16 cellular contexts compared by ENCODE assay signal in the genomic region with DNA sequence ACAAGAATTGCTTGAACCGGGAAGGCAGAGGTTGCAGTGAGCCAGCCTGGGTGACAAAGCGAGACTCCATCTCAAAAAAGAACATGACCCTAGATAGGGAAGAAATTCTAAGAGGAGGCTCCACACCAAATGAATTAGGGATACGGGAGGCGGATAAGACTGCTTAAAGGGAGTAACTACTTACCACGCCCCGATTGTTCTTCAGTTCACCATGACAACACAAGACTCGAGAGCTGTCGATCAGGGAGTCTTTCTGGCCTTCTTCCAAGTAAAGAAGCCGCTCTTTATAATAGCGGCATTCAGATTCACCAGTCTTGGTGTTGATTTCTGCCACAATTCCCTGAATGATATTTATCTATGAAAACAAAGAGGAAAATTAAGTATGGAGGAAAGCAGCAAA.
"Had no signal": no experiment of that assay in that cellular context is flagged by ENCODE, and none has a peak within 500 bp of the region (broad histone marks: within the 10 kb centered on the region; RNA-seq: fewer than 3 reads in every experiment).

No MANE protein-coding gene starts in this region.

- H3K27me3 ChIP-seq: foreskin keratinocyte, suprapubic skin had no signal

- H3K9me3 Mint-ChIP-seq: activated T-cell treated with anti-CD3 and anti-CD28 coated beads, Interleukin-2, amount 50 U/mL, for 4 hours; dendritic cell treated with granulocyte-macrophage colony-stimulating factor and Interleukin-4, amounts not matched to agents 40 ng/mL and 50 ng/mL, for 4 days; nephron progenitor cell; stimulated activated naive CD8-positive, alpha-beta T cell treated with anti-CD3 and anti-CD28 coated beads, Interleukin-15, Interleukin-2, amounts not matched to agents 100 ng/mL and 50 ng/mL, for 24 hours had no signal

- H3K4me1 ChIP-seq: foreskin keratinocyte, psoas muscle, suprapubic skin had no signal

- H3K4me3 Mint-ChIP-seq: activated T-cell treated with anti-CD3 and anti-CD28 coated beads, Interleukin-2, amount 50 U/mL, for 4 hours; dendritic cell treated with granulocyte-macrophage colony-stimulating factor and Interleukin-4, amounts not matched to agents 40 ng/mL and 50 ng/mL, for 4 days; nephron progenitor cell; stimulated activated naive CD8-positive, alpha-beta T cell treated with anti-CD3 and anti-CD28 coated beads, Interleukin-15, Interleukin-2, amounts not matched to agents 100 ng/mL and 50 ng/mL, for 24 hours had no signal

- H3K27ac ChIP-seq: foreskin keratinocyte, psoas muscle, suprapubic skin had no signal

- ATAC-seq: activated T-cell treated with anti-CD3 and anti-CD28 coated beads, Interleukin-2, amount 50 U/mL, for 4 hours; foreskin keratinocyte; psoas muscle; sciatic nerve had no signal

- H3K9me3 ChIP-seq: psoas muscle, suprapubic skin had no signal

- H3K27ac Mint-ChIP-seq: dendritic cell treated with granulocyte-macrophage colony-stimulating factor and Interleukin-4, amounts not matched to agents 40 ng/mL and 50 ng/mL, for 4 days; nephron progenitor cell had no signal

- H3K27me3 Mint-ChIP-seq: dendritic cell treated with granulocyte-macrophage colony-stimulating factor and Interleukin-4, amounts not matched to agents 40 ng/mL and 50 ng/mL, for 4 days; stimulated activated naive CD8-positive, alpha-beta T cell treated with anti-CD3 and anti-CD28 coated beads, Interleukin-15, Interleukin-2, amounts not matched to agents 100 ng/mL and 50 ng/mL, for 24 hours had no signal

- H3K4me3 ChIP-seq: psoas muscle, suprapubic skin had no signal

- DNase-seq: activated CD4-positive, alpha-beta T cell treated with anti-CD3 and anti-CD28 coated beads, Interleukin-2, amount 50 U/mL, for 48 hours; activated CD4-positive, CD25-positive, alpha-beta regulatory T cell treated with anti-CD3 and anti-CD28 coated beads, Interleukin-2, amount 50 U/mL, for 72 hours; activated gamma-delta T cell treated with Interleukin-2 at 50 U/mL for 16 hours; activated T-cell treated with anti-CD3 and anti-CD28 coated beads, Interleukin-2, amount 50 U/mL, for 4 hours; effector memory CD4-positive, alpha-beta T cell; foreskin keratinocyte; mesenchymal stem cell; nephron progenitor cell; psoas muscle; T-helper 1 cell; T1000; trophoblast cell had no signal
